ENCODE assay signal across 14 cellular contexts in the genomic region with DNA sequence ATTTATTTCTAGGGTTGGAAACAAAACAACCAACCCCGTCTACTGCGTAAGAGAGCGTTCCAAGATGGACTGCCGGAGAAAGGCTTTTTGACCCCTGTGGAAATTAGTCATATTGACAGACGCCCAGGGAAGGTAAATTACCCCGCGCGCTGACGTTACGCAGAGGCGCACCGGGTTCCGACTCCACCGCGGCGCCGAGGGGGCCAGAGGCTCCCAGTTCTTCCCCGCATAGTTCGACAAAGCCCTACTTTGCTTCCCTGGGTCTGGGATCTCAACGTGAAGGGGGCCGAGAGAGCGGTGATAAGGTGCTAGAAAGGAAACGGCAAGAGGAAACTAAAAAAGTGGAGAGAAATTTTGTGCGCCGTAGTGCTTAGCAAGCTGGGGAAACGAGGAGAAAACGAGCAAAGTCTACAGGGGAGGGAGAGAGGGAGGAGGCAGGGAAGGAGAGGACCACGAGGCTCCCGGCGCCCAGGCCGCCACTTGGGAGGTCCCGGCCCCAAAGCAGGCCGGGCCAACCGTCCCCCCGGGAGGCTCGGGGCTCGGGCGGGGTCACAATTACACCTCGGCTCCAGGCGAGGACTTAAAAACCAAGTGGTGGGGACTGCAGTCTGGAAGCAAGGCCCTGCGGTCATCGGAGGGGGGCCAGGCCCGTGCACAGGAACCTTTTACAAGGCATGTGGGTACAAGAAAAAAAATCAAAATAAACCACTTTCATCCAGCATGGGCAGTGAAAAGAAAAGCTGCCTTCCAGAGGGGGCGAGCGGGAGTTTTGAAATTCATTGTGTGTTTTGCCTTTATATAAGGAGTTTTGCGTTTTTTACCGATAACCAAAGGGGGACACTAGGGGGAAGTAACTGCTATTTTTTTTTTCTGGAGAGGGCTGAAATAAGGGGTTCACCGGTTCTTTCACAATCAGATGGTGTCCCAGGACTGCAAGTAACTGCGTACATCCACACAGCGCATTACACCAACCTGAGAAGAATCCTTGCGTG. TPM values are rescaled to one million over a fixed set of nuclear protein-coding genes. Genes with fewer than 3 reads are reported as not detected.
DNase-seq lines count a peak whose midpoint lies in the region; ATAC-seq and TF ChIP-seq lines count a peak whose summit lies in the region.
"Had no signal": no experiment of that assay in that cellular context is flagged by ENCODE, and none has a peak within 500 bp of the region (broad histone marks: within the 10 kb centered on the region; RNA-seq: fewer than 3 reads in every experiment).

No MANE protein-coding gene starts in this region.

- no peaks in the 10 kb centered on the region for H3K27me3 ChIP-seq in BE2C
- H3K27me3 ChIP-seq in heart right ventricle: peaks cover 0 to 99% (median 44%) of the 10 kb centered on the region in 7 donors
- no peaks in the 10 kb centered on the region for H3K27me3 ChIP-seq in MG63

- H3K9me3 Mint-ChIP-seq in neural crest cell: no peaks in the 10 kb centered on the region

- no peak overlapping the region for H3K27ac Mint-ChIP-seq in neural crest cell (ENCODE audit: unreplicated experiment)

- peak in 5 of 8 donors; percentile 1 to 7 (median 2) for ATAC-seq in heart right ventricle
- ATAC-seq: gastrocnemius medialis had no signal

- TF ChIP-seq CTCF in BE2C (IDR thresholded peaks at IDR 0.05; ENCODE audit: low read depth, low read length) (peak; percentile 27), heart right ventricle (IDR thresholded peaks at IDR 0.05) (no peak), neural crest cell (conservative IDR thresholded peaks at IDR 0.05) (no peak)

- peak overlapping the region; percentile 74 to 97 (median 96) for H3K27ac ChIP-seq in heart right ventricle

- H3K4me3 Mint-ChIP-seq in neural crest cell: peak overlapping the region; percentile 42

- H3K4me1 Mint-ChIP-seq in neural crest cell: peaks cover 4% of the 10 kb centered on the region

- H3K4me1 ChIP-seq in BE2C: peaks cover 19% of the 10 kb centered on the region
- peaks cover 3 to 55% (median 25%) of the 10 kb centered on the region in 9 donors for H3K4me1 ChIP-seq in heart right ventricle

- peaks cover 100% of the 10 kb centered on the region for H3K27me3 Mint-ChIP-seq in neural crest cell (ENCODE audit: low read depth)

- H3K36me3 Mint-ChIP-seq in neural crest cell (ENCODE audit: low read depth): no peaks in the 10 kb centered on the region

- DNase-seq in BE2C (peak; percentile 79), SK-N-DZ (ENCODE audit: low spot score) (peak; percentile 69), heart right ventricle (no peak), neural crest cell (ENCODE audit: low read depth, low spot score) (no peak), DMS153 treated with DMSO at 0.1 percent for 48 hours (lab: John Stamatoyannopoulos, UW; ENCODE audit: unreplicated experiment) (no peak), DMS53 (lab: John Stamatoyannopoulos, UW) (no peak), MG63 (no peak), NCI-H2171 (lab: John Stamatoyannopoulos, UW) (no peak)
- DNase-seq: gastrocnemius medialis; NCI-H1048; NCI-H748 treated with DMSO at 0.1 percent for 48 hours; stimulated activated CD4-positive, alpha-beta T cell treated with anti-CD3 and anti-CD28 coated beads, Interleukin-4, amount 100 ng/mL, for 24 hours; SW 1271 had no signal

- H3K4me3 ChIP-seq in BE2C (ENCODE audit: low read depth, low read length) (peak overlapping the region; percentile 99), heart right ventricle (peak overlapping the region; percentile 7 to 56 (median 44)), MG63 (no peak overlapping the region)

- H3K36me3 ChIP-seq in BE2C (peaks cover 3% of the 10 kb centered on the region; the same call in 1 of the 2 replicates), heart right ventricle (no peaks in the 10 kb centered on the region), MG63 (no peaks in the 10 kb centered on the region)
- H3K36me3 ChIP-seq: gastrocnemius medialis had no signal

- intact Hi-C loops in heart right ventricle (cut with DNase I): loop anchor here in 2 of 10 donors (5.0 to 10.0 kb wide), 2 partner anchors 165 to 608 kb away; no protein-coding TSS in a partner anchor

- 17 to 25% methylated on average over 51 of the region's 51 CpGs for WGBS in heart right ventricle, 2 donors

- H3K9me3 ChIP-seq in BE2C: no peaks in the 10 kb centered on the region
- no peaks in the 10 kb centered on the region for H3K9me3 ChIP-seq in heart right ventricle
- no peaks in the 10 kb centered on the region for H3K9me3 ChIP-seq in MG63
- H3K9me3 ChIP-seq: gastrocnemius medialis had no signal

RNA-seq across cellular contexts. Expression of a gene that starts 13.1 kb away (rescaled TPM):
- 244 TPM for polyA plus RNA-seq in BE2C (2012; ENCODE audit: insufficient read depth, insufficient read length, low read depth)
- polyA plus RNA-seq in SK-N-DZ (2014; cell fraction: cytosol; rRNA removed): 257 and 444 TPM in 2 replicates
- polyA plus RNA-seq in SK-N-DZ (2014; cell fraction: nucleus; rRNA removed): 378 and 426 TPM in 2 replicates
- 100 to 1,000 TPM in 7 of 10 donors, 10 to 100 TPM in 3; 64.6 to 196 (median 130) TPM for total RNA-seq in heart right ventricle
- 10 to 100 TPM; 48.6 to 90.7 TPM for polyA plus RNA-seq in heart right ventricle
- not detected in 2 replicates for total RNA-seq in neural crest cell
- 0.16 and 23.8 TPM in 2 replicates for total RNA-seq in MG63 (2014; rRNA removed; shearing (Covaris generic); ENCODE audit: low replicate concordance)
- total RNA-seq: cerebellum had no signal

Comparison
In these comparisons a context has a peak if more than half of its experiments do, and no peak if none do; other contexts are left out.
1. DNase-seq: peak in BE2C (single experiment) and SK-N-DZ (single experiment); none in heart right ventricle (0 of 2), neural crest cell (single experiment), DMS153 treated with DMSO at 0.1 percent for 48 hours (single experiment), DMS53 (single experiment), MG63 (single experiment) and NCI-H2171 (single experiment).